17 cellular contexts compared by ENCODE assay signal in the genomic region with DNA sequence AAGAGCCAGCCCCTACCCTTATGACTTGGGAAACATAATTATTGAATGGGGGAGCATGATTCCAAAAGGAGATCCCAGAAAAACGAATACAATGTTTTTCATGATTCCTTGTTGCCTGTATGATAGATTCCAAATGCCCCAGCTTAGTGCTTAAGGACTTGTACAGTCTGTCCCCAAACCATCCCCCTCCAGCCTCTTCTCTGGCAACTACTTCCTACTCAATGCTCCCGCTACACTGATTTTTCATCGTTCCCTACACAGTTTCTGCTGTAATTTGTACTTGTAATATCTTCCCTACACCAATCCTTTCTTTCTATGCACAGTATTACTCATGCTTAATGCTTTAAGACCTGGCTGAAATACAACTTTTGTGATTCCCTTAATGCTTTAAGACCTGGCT.
"Had no signal": no experiment of that assay in that cellular context is flagged by ENCODE, and none has a peak within 500 bp of the region (broad histone marks: within the 10 kb centered on the region; RNA-seq: fewer than 3 reads in every experiment).

No MANE protein-coding gene starts in this region.

- H3K27me3 ChIP-seq: esophagus muscularis mucosa, gastrocnemius medialis, left lung had no signal

- H3K4me3 ChIP-seq: coronary artery, dorsolateral prefrontal cortex, esophagus muscularis mucosa, gastrocnemius medialis, heart right ventricle, left lung, lower lobe of right lung had no signal

- H3K4me1 ChIP-seq: esophagus muscularis mucosa, gastrocnemius medialis, heart right ventricle, left lung, lower lobe of right lung had no signal

- H3K27ac ChIP-seq: coronary artery, dorsolateral prefrontal cortex, esophagus muscularis mucosa, gastrocnemius medialis, heart right ventricle, left lung, lower lobe of right lung had no signal

- ATAC-seq: gastrocnemius medialis, heart right ventricle, left cardiac atrium, left lung, left ventricle myocardium superior, lower lobe of right lung had no signal

- DNase-seq: dermis blood vessel endothelial cell; dorsolateral prefrontal cortex; effector CD4-positive, alpha-beta T cell; effector memory CD4-positive, alpha-beta T cell; foreskin melanocyte; gastrocnemius medialis; glutamatergic neuron; heart right ventricle; hippocampal formation; left cardiac atrium; left lung; left ventricle myocardium superior; lower lobe of right lung; mesenchymal stem cell; midbrain had no signal

- H3K36me3 ChIP-seq: esophagus muscularis mucosa, gastrocnemius medialis, heart right ventricle, left lung, lower lobe of right lung had no signal

- H3K9me3 ChIP-seq: esophagus muscularis mucosa, gastrocnemius medialis, left lung, lower lobe of right lung had no signal
